10 cellular contexts compared by ENCODE assay signal in genomic region chr12:26941251-26941650, GRCh38. TPM values are rescaled to one million over a fixed set of nuclear protein-coding genes. Genes with fewer than 3 reads are reported as not detected.
A peak's percentile ranks its signal among the peaks of the same experiment; 100 is the strongest.
DNase-seq lines count a peak whose midpoint lies in the region; ATAC-seq and TF ChIP-seq lines count a peak whose summit lies in the region.
"Had no signal": no experiment of that assay in that cellular context is flagged by ENCODE, and none has a peak within 500 bp of the region (broad histone marks: within the 10 kb centered on the region; RNA-seq: fewer than 3 reads in every experiment).

No MANE protein-coding gene starts in this region.

- H3K4ac ChIP-seq in mesenchymal stem cell (ENCODE audit: low read depth in 1 of 2, low read length in 2 of 2) (no peak overlapping the region), neuronal stem cell (ENCODE audit: low read length) (no peak overlapping the region)

- H3K9me3 ChIP-seq in CD4-positive, alpha-beta T cell (ENCODE audit: control insufficient read depth, low read length), result no peaks in the 10 kb centered on the region
- H3K9me3 ChIP-seq in mesenchymal stem cell (ENCODE audit: control insufficient read depth, low read length), result no peaks in the 10 kb centered on the region
- H3K9me3 ChIP-seq in neuronal stem cell (replicated peaks in 1 of 2; ENCODE audit: control insufficient read depth in 2 of 2, insufficient read depth in 1 of 2, low read depth in 1 of 2, low read length in 2 of 2), result peaks cover 0 to 7% of the 10 kb centered on the region in 2 donors
- H3K9me3 ChIP-seq: ovary had no signal

- peak overlapping the region; percentile 33 for H3K4me3 ChIP-seq in Jurkat, Clone E6-1 (ENCODE audit: low read length)
- H3K4me3 ChIP-seq in mesenchymal stem cell (ENCODE audit: insufficient read depth in 1 of 2, low read depth in 1 of 2, low read length in 2 of 2) (peak overlapping the region in 1 of 2 experiments; percentile 93), neuronal stem cell (ENCODE audit: low read length in 2 of 2) (no peak overlapping the region)
- H3K4me3 ChIP-seq: ovary had no signal

- CTCF ChIA-PET in CD4-positive, alpha-beta T cell (lab: Charles Lee), result interaction anchor here (1.6 kb wide), 1 partner anchor 81 kb away, joined by 3 read pairs; the partner anchor contains the start of gene MED21

- H3K4me1 ChIP-seq in mesenchymal stem cell (ENCODE audit: control insufficient read depth, insufficient read depth, low read depth, low read length) (no peaks in the 10 kb centered on the region), neuronal stem cell (ENCODE audit: control insufficient read depth in 2 of 2, insufficient read depth in 1 of 2, low read depth in 1 of 2, low read length in 2 of 2) (peaks cover 0 to 10% of the 10 kb centered on the region in 2 donors)

- intact Hi-C loops in CD4-positive, alpha-beta T cell (cut with DNase I, micrococcal nuclease), result loop anchor here in 1 of 2 experiments (5.0 kb wide), 1 partner anchor 766 kb away; no protein-coding TSS in a partner anchor

- no peak overlapping the region for H3K4me2 ChIP-seq in mesenchymal stem cell (ENCODE audit: low read length, poor library complexity, severe bottlenecking)
- no peak overlapping the region for H3K4me2 ChIP-seq in neuronal stem cell (ENCODE audit: insufficient read depth, low read length, poor library complexity, severe bottlenecking)

- TF ChIP-seq CTCF in CD4-positive, alpha-beta T cell (IDR thresholded peaks at IDR 0.05), result no peak

- no peak overlapping the region for H2AFZ ChIP-seq in mesenchymal stem cell (ENCODE audit: low read depth, low read length)
- no peak overlapping the region for H2AFZ ChIP-seq in neuronal stem cell (ENCODE audit: low read length)

- H3K18ac ChIP-seq in mesenchymal stem cell (ENCODE audit: low read depth in 1 of 2, low read length in 2 of 2) (no peak overlapping the region), neuronal stem cell (ENCODE audit: low read length) (no peak overlapping the region)

- WGBS in mesenchymal stem cell, result 92% methylated on average over 1 of the region's 1 CpG
- WGBS in neuronal stem cell (ENCODE audit: extremely low coverage in 2 of 2, insufficient read length in 2 of 2, insufficient replicate concordance in 1 of 2), 2 donors, result no CpG with 5 or more reads among the region's 1 CpG

- H3K14ac ChIP-seq in mesenchymal stem cell (ENCODE audit: low read length in 2 of 2), result no peak overlapping the region
- no peak overlapping the region for H3K14ac ChIP-seq in neuronal stem cell (ENCODE audit: low read length)

- H3K23ac ChIP-seq in mesenchymal stem cell (ENCODE audit: low read length in 2 of 2) (no peak overlapping the region), neuronal stem cell (ENCODE audit: low read depth, low read length, poor library complexity) (no peak overlapping the region)

- H3K79me1 ChIP-seq in mesenchymal stem cell (replicated peaks; ENCODE audit: low read length, poor library complexity, severe bottlenecking) (peaks cover 3% of the 10 kb centered on the region), neuronal stem cell (ENCODE audit: low read depth, low read length) (no peaks in the 10 kb centered on the region)

- POLR2A ChIA-PET in CD4-positive, alpha-beta T cell (lab: Charles Lee), result interaction anchor here (0.6 to 2.1 kb wide), 6 partner anchors 15 to 345 kb away, joined by 3 to 8 read pairs (median 3); partner anchors contain the start of gene MED21

- no peaks in the 10 kb centered on the region for H3K27me3 Mint-ChIP-seq in CD4-positive, alpha-beta T cell
- no peaks in the 10 kb centered on the region for H3K27me3 Mint-ChIP-seq in activated naive CD8-positive, alpha-beta T cell treated with anti-CD3 and anti-CD28 coated beads, Interleukin-2, amount 50 U/mL, for 24 hours

- H4K91ac ChIP-seq in mesenchymal stem cell (ENCODE audit: low read length) (no peak overlapping the region), neuronal stem cell (ENCODE audit: low read depth, low read length, poor library complexity) (no peak overlapping the region)

- H3K4me1 Mint-ChIP-seq in CD4-positive, alpha-beta T cell (ENCODE audit: low read depth), result peaks cover 77% of the 10 kb centered on the region
- H3K4me1 Mint-ChIP-seq in activated naive CD8-positive, alpha-beta T cell treated with anti-CD3 and anti-CD28 coated beads, Interleukin-2, amount 50 U/mL, for 24 hours, result peaks cover 60% of the 10 kb centered on the region

- H2BK5ac ChIP-seq in mesenchymal stem cell (ENCODE audit: low read depth, low read length, poor library complexity, severe bottlenecking) (no peak overlapping the region), neuronal stem cell (ENCODE audit: low read length) (no peak overlapping the region)

- H2BK15ac ChIP-seq in mesenchymal stem cell (ENCODE audit: low read depth, poor library complexity, severe bottlenecking), result no peak overlapping the region
- H2BK15ac ChIP-seq in neuronal stem cell (ENCODE audit: low read length), result no peak overlapping the region

- peak overlapping the region; percentile 86 for H3K27ac Mint-ChIP-seq in CD4-positive, alpha-beta T cell
- H3K27ac Mint-ChIP-seq in activated naive CD8-positive, alpha-beta T cell treated with anti-CD3 and anti-CD28 coated beads, Interleukin-2, amount 50 U/mL, for 24 hours, result peak overlapping the region; percentile 98

- H3K36me3 ChIP-seq in mesenchymal stem cell (ENCODE audit: control insufficient read depth in 1 of 2, insufficient read depth in 2 of 2, low read depth in 1 of 2, low read length in 2 of 2) (no peaks in the 10 kb centered on the region), neuronal stem cell (replicated peaks in 1 of 2; ENCODE audit: control insufficient read depth in 2 of 2, insufficient read depth in 2 of 2, low read length in 2 of 2) (no peaks in the 10 kb centered on the region)
- H3K36me3 ChIP-seq: ovary had no signal

- H2BK120ac ChIP-seq in mesenchymal stem cell (ENCODE audit: low read depth, low read length) (no peak overlapping the region), neuronal stem cell (ENCODE audit: low read depth, low read length) (no peak overlapping the region)

- peak overlapping the region; percentile 45 for H3K27ac ChIP-seq in CD4-positive, alpha-beta T cell (ENCODE audit: low read depth, low read length)
- H3K27ac ChIP-seq in mesenchymal stem cell (ENCODE audit: low read length, poor library complexity, severe bottlenecking) (no peak overlapping the region), neuronal stem cell (replicated peaks; ENCODE audit: low read length) (no peak overlapping the region)
- H3K27ac ChIP-seq: ovary had no signal

- ATAC-seq in CD4-positive, alpha-beta T cell (ENCODE audit: poor library complexity), result no peak
- no peak for ATAC-seq in activated naive CD8-positive, alpha-beta T cell treated with anti-CD3 and anti-CD28 coated beads, Interleukin-2, amount 50 U/mL, for 24 hours
- ATAC-seq in GM21447 (IDR thresholded peaks at IDR 0.05; ENCODE audit: unreplicated experiment), result no peak

- no peaks in the 10 kb centered on the region for H3K27me3 ChIP-seq in CD4-positive, alpha-beta T cell (ENCODE audit: control insufficient read depth, insufficient read depth, low read length)
- H3K27me3 ChIP-seq in mesenchymal stem cell (ENCODE audit: control insufficient read depth in 1 of 2, insufficient read depth in 1 of 2, low read length in 2 of 2) (no peaks in the 10 kb centered on the region), neuronal stem cell (ENCODE audit: control insufficient read depth in 3 of 3, insufficient read depth in 3 of 3, low read depth in 1 of 3, low read length in 3 of 3) (no peaks in the 10 kb centered on the region)
- H3K27me3 ChIP-seq: ovary had no signal

- no peaks in the 10 kb centered on the region for H3K9me3 Mint-ChIP-seq in CD4-positive, alpha-beta T cell
- H3K9me3 Mint-ChIP-seq in activated naive CD8-positive, alpha-beta T cell treated with anti-CD3 and anti-CD28 coated beads, Interleukin-2, amount 50 U/mL, for 24 hours, result no peaks in the 10 kb centered on the region

- H4K8ac ChIP-seq in mesenchymal stem cell (ENCODE audit: low read length), result no peak overlapping the region
- H4K8ac ChIP-seq in neuronal stem cell (ENCODE audit: low read depth, low read length), result no peak overlapping the region

- H2AK5ac ChIP-seq in mesenchymal stem cell (ENCODE audit: low read length, severe bottlenecking) (no peak overlapping the region), neuronal stem cell (ENCODE audit: low read depth, low read length) (no peak overlapping the region)

- peak overlapping the region; percentile 98 for H3K9ac ChIP-seq in mesenchymal stem cell (ENCODE audit: low read length)
- no peak overlapping the region for H3K9ac ChIP-seq in neuronal stem cell (ENCODE audit: low read depth, low read length, poor library complexity)

- DNase-seq in CD4-positive, alpha-beta T cell, result no peak
- DNase-seq in Jurkat, Clone E6-1 (ENCODE audit: low read depth, low spot score), result no peak
- no peak for DNase-seq in activated naive CD8-positive, alpha-beta T cell treated with anti-CD3 and anti-CD28 coated beads, Interleukin-2, amount 50 U/mL, for 24 hours
- no peak for DNase-seq in mesenchymal stem cell
- DNase-seq in kidney tubule cell (ENCODE audit: low spot score), result no peak
- DNase-seq in neuronal stem cell (ENCODE audit: low spot score), result no peak
- no peak for DNase-seq in occipital lobe (lab: John Stamatoyannopoulos, UW)
- DNase-seq: NCI-H2107, ovary had no signal

- peaks cover 43% of the 10 kb centered on the region for H3K36me3 Mint-ChIP-seq in CD4-positive, alpha-beta T cell (ENCODE audit: low read depth)
- peaks cover 9% of the 10 kb centered on the region for H3K36me3 Mint-ChIP-seq in activated naive CD8-positive, alpha-beta T cell treated with anti-CD3 and anti-CD28 coated beads, Interleukin-2, amount 50 U/mL, for 24 hours (ENCODE audit: low read depth)

- H2BK12ac ChIP-seq in mesenchymal stem cell (ENCODE audit: low read length in 2 of 2) (no peak overlapping the region), neuronal stem cell (ENCODE audit: low read length) (no peak overlapping the region)

- H3K4me3 Mint-ChIP-seq in CD4-positive, alpha-beta T cell, result peak overlapping the region; percentile 84
- H3K4me3 Mint-ChIP-seq in activated naive CD8-positive, alpha-beta T cell treated with anti-CD3 and anti-CD28 coated beads, Interleukin-2, amount 50 U/mL, for 24 hours, result peak overlapping the region; percentile 94

RNA-seq across cellular contexts. Expression of gene FGFR1OP2, which starts 3.0 kb away (rescaled TPM):
- total RNA-seq in CD4-positive, alpha-beta T cell, result 10 to 100 TPM; 44.8 to 46.8 TPM
- polyA plus RNA-seq in Jurkat, Clone E6-1 (2012; ENCODE audit: insufficient read depth, insufficient read length), result 28.1 TPM
- 46.4 TPM for polyA plus RNA-seq in mesenchymal stem cell (2013, experiment 1 of 2)
- polyA plus RNA-seq in mesenchymal stem cell (2013, experiment 2 of 2), result 43.1 TPM
- polyA plus RNA-seq in neuronal stem cell (2013, experiment 1 of 2), result 42.0 TPM
- 43.6 TPM for polyA plus RNA-seq in neuronal stem cell (2013, experiment 2 of 2)
- total RNA-seq in occipital lobe, result 52.4 TPM

RNA-seq across cellular contexts. Expression of gene INTS13, which starts 3.5 kb away (rescaled TPM):
- total RNA-seq in CD4-positive, alpha-beta T cell, result 10 to 100 TPM in 1 of 2 experiments, 1 to 10 TPM in 1; 8.5 to 12.1 TPM
- 57.3 TPM for polyA plus RNA-seq in Jurkat, Clone E6-1 (2012; ENCODE audit: insufficient read depth, insufficient read length)
- 14.2 TPM for polyA plus RNA-seq in mesenchymal stem cell (2013, experiment 1 of 2)
- polyA plus RNA-seq in mesenchymal stem cell (2013, experiment 2 of 2), result 16.1 TPM
- polyA plus RNA-seq in neuronal stem cell (2013, experiment 1 of 2), result 25.4 TPM
- 25.9 TPM for polyA plus RNA-seq in neuronal stem cell (2013, experiment 2 of 2)
- 29.0 TPM for total RNA-seq in occipital lobe
